ENCODE assay signal across 21 cellular contexts in genomic region chr10:49024484-49024883, GRCh38.
DNase-seq lines count a peak whose midpoint lies in the region; ATAC-seq and TF ChIP-seq lines count a peak whose summit lies in the region.
"Had no signal": no experiment of that assay in that cellular context is flagged by ENCODE, and none has a peak within 500 bp of the region (broad histone marks: within the 10 kb centered on the region; RNA-seq: fewer than 3 reads in every experiment).

No MANE protein-coding gene starts in this region.

- WGBS in urinary bladder = 31% methylated on average over 3 of the region's 3 CpGs

- DNase-seq in ecto neural progenitor cell (ENCODE audit: low spot score) = peak; percentile 9
- no peak for DNase-seq in right atrium auricular region (ENCODE audit: low spot score)
- no peak for DNase-seq in gastrocnemius medialis
- DNase-seq in NCI-H146 (lab: John Stamatoyannopoulos, UW) = no peak
- DNase-seq in GOT3 (lab: John Stamatoyannopoulos, UW) = no peak
- DNase-seq: activated CD4-positive, alpha-beta T cell treated with anti-CD3 and anti-CD28 coated beads for 1 hour; activated CD8-positive, alpha-beta memory T cell treated with anti-CD3 and anti-CD28 coated beads for 24 hours; activated T-cell treated with anti-CD3 and anti-CD28 coated beads, Interleukin-2, amount 50 U/mL, for 48 hours; body of pancreas; DMS 273 treated with DMSO at 0.1 percent for 48 hours; GDM1; hypothalamus; islet precursor cell; MM.1S; NCI-H1436; NCI-H526 treated with DMSO at 0.1 percent for 48 hours; SHP77 treated with DMSO at 0.1 percent for 48 hours; stimulated activated CD4-positive, alpha-beta T cell treated with anti-CD3 and anti-CD28 coated beads, Interleukin-4, amount 100 ng/mL, for 1 hour had no signal

- no peak for ATAC-seq in gastrocnemius medialis
- ATAC-seq in GM21529 (IDR thresholded peaks at IDR 0.05; ENCODE audit: unreplicated experiment) = no peak
- ATAC-seq: activated naive CD4-positive, alpha-beta T cell treated with anti-CD3 and anti-CD28 coated beads, Interleukin-2, amount 50 U/mL, for 72 hours; body of pancreas had no signal

- TF ChIP-seq POLR2A in gastrocnemius medialis (IDR thresholded peaks at IDR 0.05) = no peak

- H3K4me3 ChIP-seq in right atrium auricular region (no peak overlapping the region), gastrocnemius medialis (no peak overlapping the region), urinary bladder (ENCODE audit: low read depth, low read length) (no peak overlapping the region)
- H3K4me3 ChIP-seq: body of pancreas had no signal

- in situ Hi-C loops in gastrocnemius medialis (cut with MboI; ENCODE audit: low sequenced_read_pairs in 4 of 4) = no loop called here

- TF ChIP-seq CTCF in right atrium auricular region (IDR thresholded peaks at IDR 0.05) (no peak), gastrocnemius medialis (IDR thresholded peaks at IDR 0.05 in 4 of 5, conservative IDR thresholded peaks at IDR 0.05 in 1 of 5) (no peak)

- H3K9me3 ChIP-seq in right atrium auricular region = no peaks in the 10 kb centered on the region
- no peaks in the 10 kb centered on the region for H3K9me3 ChIP-seq in gastrocnemius medialis
- H3K9me3 ChIP-seq: body of pancreas had no signal

- H3K4me1 ChIP-seq in right atrium auricular region (peaks cover 0 to 26% of the 10 kb centered on the region in 2 donors), gastrocnemius medialis (peaks cover 0 to 3% of the 10 kb centered on the region in 2 donors), urinary bladder (ENCODE audit: insufficient read depth) (no peaks in the 10 kb centered on the region)
- H3K4me1 ChIP-seq: body of pancreas had no signal

- H3K36me3 ChIP-seq in right atrium auricular region (no peaks in the 10 kb centered on the region), gastrocnemius medialis (no peaks in the 10 kb centered on the region), urinary bladder (ENCODE audit: insufficient read depth) (no peaks in the 10 kb centered on the region)

- H3K27ac ChIP-seq in right atrium auricular region (peak overlapping the region; percentile 37 to 85), gastrocnemius medialis (peak overlapping the region in 3 of 4 donors; percentile 50 to 61 (median 59)), urinary bladder (ENCODE audit: low read depth) (peak overlapping the region; percentile 74)
- H3K27ac ChIP-seq: body of pancreas had no signal

- intact Hi-C loops in gastrocnemius medialis (cut with DNase I; ENCODE audit: low total_unique reads) = no loop called here

- H3K27me3 ChIP-seq in right atrium auricular region (no peaks in the 10 kb centered on the region), gastrocnemius medialis (no peaks in the 10 kb centered on the region)
- H3K27me3 ChIP-seq: body of pancreas had no signal
